In the genomic region with DNA sequence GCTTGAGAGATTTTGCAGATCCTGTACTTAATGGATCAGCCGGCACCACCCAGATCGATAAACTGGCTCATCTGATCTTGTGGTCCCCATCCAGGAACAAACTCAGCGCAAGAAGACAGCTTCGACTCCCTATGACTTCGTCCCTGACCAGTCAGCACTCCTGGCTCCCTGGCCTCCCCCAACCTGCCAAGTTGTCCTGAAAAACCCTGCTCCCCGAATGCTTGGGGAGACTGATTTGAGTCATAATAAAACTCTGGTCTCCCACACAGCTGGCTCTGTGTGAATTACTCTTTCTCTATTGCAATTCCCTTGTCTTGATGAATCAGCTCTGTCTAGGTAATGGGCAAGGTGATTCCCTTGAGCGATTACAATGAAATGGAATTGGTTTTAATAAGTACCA, we compare ENCODE assay signal across 25 cellular contexts. TPM values are rescaled to one million over a fixed set of nuclear protein-coding genes. Genes with fewer than 3 reads are reported as not detected.
A peak's percentile ranks its signal among the peaks of the same experiment; 100 is the strongest.
DNase-seq lines count a peak whose midpoint lies in the region; ATAC-seq and TF ChIP-seq lines count a peak whose summit lies in the region.
"Had no signal": no experiment of that assay in that cellular context is flagged by ENCODE, and none has a peak within 500 bp of the region (broad histone marks: within the 10 kb centered on the region; RNA-seq: fewer than 3 reads in every experiment).

No MANE protein-coding gene starts in this region.

- H3K27me3 ChIP-seq in Peyer's patch = no peaks in the 10 kb centered on the region
- H3K27me3 ChIP-seq in GM23248 (replicated peaks; ENCODE audit: insufficient read depth) = no peaks in the 10 kb centered on the region
- H3K27me3 ChIP-seq: brain microvascular endothelial cell, SJSA1 had no signal

- peaks cover 0 to 3% (median under 1%) of the 10 kb centered on the region in 4 donors for H3K4me1 ChIP-seq in Peyer's patch
- H3K4me1 ChIP-seq in GM23248 (ENCODE audit: insufficient read depth) = no peaks in the 10 kb centered on the region
- H3K4me1 ChIP-seq: foreskin keratinocyte, prostate gland, SJSA1 had no signal

- H3K4me2 ChIP-seq in GM23248 (ENCODE audit: unreplicated experiment) = no peak overlapping the region
- H3K4me2 ChIP-seq: smooth muscle cell had no signal

- H3K4me3 ChIP-seq in Peyer's patch (peak overlapping the region in 3 of 4 donors; percentile 8 to 22 (median 17)), GM23248 (no peak overlapping the region)
- H3K4me3 ChIP-seq: coronary artery, prostate gland, SJSA1, smooth muscle cell had no signal

- H3K36me3 ChIP-seq in Peyer's patch (no peaks in the 10 kb centered on the region), GM23248 (ENCODE audit: low read depth) (no peaks in the 10 kb centered on the region)
- H3K36me3 ChIP-seq: brain microvascular endothelial cell, prostate gland, SJSA1 had no signal

- H4K20me1 ChIP-seq in GM23248 (ENCODE audit: insufficient read depth) = no peaks in the 10 kb centered on the region

- H3K79me2 ChIP-seq in GM23248 (ENCODE audit: insufficient read depth) = no peaks in the 10 kb centered on the region

- H3K36me3 Mint-ChIP-seq in activated naive CD8-positive, alpha-beta T cell treated with anti-CD3 and anti-CD28 coated beads for 36 hours = peaks cover 37% of the 10 kb centered on the region
- H3K36me3 Mint-ChIP-seq in stimulated activated memory B cell treated with anti-CD40 and anti-IgM and Interleukin-4, amounts not matched to agents 10 μg/mL and 1 μg/mL and 100 μg/mL, for 72 hours = peaks cover 30% of the 10 kb centered on the region

- H3K9me3 Mint-ChIP-seq in activated naive CD8-positive, alpha-beta T cell treated with anti-CD3 and anti-CD28 coated beads for 36 hours = no peaks in the 10 kb centered on the region
- no peaks in the 10 kb centered on the region for H3K9me3 Mint-ChIP-seq in stimulated activated memory B cell treated with anti-CD40 and anti-IgM and Interleukin-4, amounts not matched to agents 10 μg/mL and 1 μg/mL and 100 μg/mL, for 72 hours

- 58 to 66% methylated on average over 7 of the region's 7 CpGs for WGBS in GM23248 (ENCODE audit: low coverage in 1 of 2, low lambda C conversion rate in 2 of 2, missing lambda C conversion rate in 2 of 2), 2 experiments

- DNase-seq in activated naive CD4-positive, alpha-beta T cell treated with Interleukin-2 at 50 U/mL for 16 hours = peak; percentile 36
- no peak for DNase-seq in activated naive CD4-positive, alpha-beta T cell treated with anti-CD3 and anti-CD28 coated beads, Interleukin-2, amount 50 U/mL, for 16 hours
- no peak for DNase-seq in Peyer's patch
- peak; percentile 35 for DNase-seq in activated naive CD8-positive, alpha-beta T cell treated with anti-CD3 and anti-CD28 coated beads for 36 hours
- DNase-seq in GM23248 = no peak
- no peak for DNase-seq in RPMI8226
- no peak for DNase-seq in retina
- DNase-seq: brain microvascular endothelial cell, foreskin keratinocyte, GDM1, IMR-90, MV-4-11, NCI-H2081, NCI-H524 treated with DMSO at 0.1 percent for 48 hours, OCI-M1 had no signal

- TF ChIP-seq POLR2A in Peyer's patch (IDR thresholded peaks at IDR 0.05) = no peak

- H3K27ac Mint-ChIP-seq in activated naive CD8-positive, alpha-beta T cell treated with anti-CD3 and anti-CD28 coated beads for 36 hours = peak overlapping the region; percentile 81
- no peak overlapping the region for H3K27ac Mint-ChIP-seq in stimulated activated memory B cell treated with anti-CD40 and anti-IgM and Interleukin-4, amounts not matched to agents 10 μg/mL and 1 μg/mL and 100 μg/mL, for 72 hours

- H3K27me3 Mint-ChIP-seq in activated naive CD8-positive, alpha-beta T cell treated with anti-CD3 and anti-CD28 coated beads for 36 hours = no peaks in the 10 kb centered on the region
- H3K27me3 Mint-ChIP-seq in stimulated activated memory B cell treated with anti-CD40 and anti-IgM and Interleukin-4, amounts not matched to agents 10 μg/mL and 1 μg/mL and 100 μg/mL, for 72 hours = no peaks in the 10 kb centered on the region

- no peak overlapping the region for H3K4me3 Mint-ChIP-seq in activated naive CD8-positive, alpha-beta T cell treated with anti-CD3 and anti-CD28 coated beads for 36 hours
- H3K4me3 Mint-ChIP-seq in stimulated activated memory B cell treated with anti-CD40 and anti-IgM and Interleukin-4, amounts not matched to agents 10 μg/mL and 1 μg/mL and 100 μg/mL, for 72 hours = peak overlapping the region; percentile 74

- H3K9me2 ChIP-seq in GM23248 (ENCODE audit: insufficient read depth) = no peaks in the 10 kb centered on the region

- H3K9me3 ChIP-seq in Peyer's patch (no peaks in the 10 kb centered on the region), GM23248 (ENCODE audit: low read depth) (no peaks in the 10 kb centered on the region)
- H3K9me3 ChIP-seq: prostate gland, SJSA1 had no signal

- no peaks in the 10 kb centered on the region for H3F3A ChIP-seq in GM23248 (ENCODE audit: insufficient read depth)

- in situ Hi-C loops in GM23248 (cut with MboI) = no loop called here

- H3K9ac ChIP-seq in GM23248 = no peak overlapping the region

- peaks cover 48% of the 10 kb centered on the region for H3K4me1 Mint-ChIP-seq in activated naive CD8-positive, alpha-beta T cell treated with anti-CD3 and anti-CD28 coated beads for 36 hours
- H3K4me1 Mint-ChIP-seq in stimulated activated memory B cell treated with anti-CD40 and anti-IgM and Interleukin-4, amounts not matched to agents 10 μg/mL and 1 μg/mL and 100 μg/mL, for 72 hours = peaks cover 31% of the 10 kb centered on the region

- H2AFZ ChIP-seq in GM23248 = no peak overlapping the region

- TF ChIP-seq CTCF in Peyer's patch (IDR thresholded peaks at IDR 0.05) = no peak

- ATAC-seq in stimulated activated memory B cell treated with anti-CD40 and anti-IgM and Interleukin-4, amounts not matched to agents 10 μg/mL and 1 μg/mL and 100 μg/mL, for 72 hours = no peak
- ATAC-seq: activated CD4-positive, CD25-positive, alpha-beta regulatory T cell treated with anti-CD3 and anti-CD28 coated beads, Interleukin-2, amount 50 U/mL, for 24 hours; foreskin keratinocyte had no signal

- H3K27ac ChIP-seq in Peyer's patch (peak overlapping the region in 2 of 4 donors; percentile 34 to 81), GM23248 (no peak overlapping the region)
- H3K27ac ChIP-seq: brain microvascular endothelial cell, coronary artery, foreskin keratinocyte, prostate gland, SJSA1 had no signal

RNA-seq across cellular contexts. Expression of a gene that starts 29.5 kb away (rescaled TPM):
- 1 to 10 TPM in 1 of 4 donors, under 1 TPM in 2, not detected in 1; 0.18 to 1.2 (median 0.85) TPM for total RNA-seq in Peyer's patch
- under 1 TPM; 0.08 to 0.18 TPM for total RNA-seq in activated naive CD8-positive, alpha-beta T cell treated with anti-CD3 and anti-CD28 coated beads for 36 hours
- 0.22 and 0.25 TPM in 2 replicates for total RNA-seq in GM23248 (2014; rRNA removed; shearing (Covaris generic))
- polyA plus RNA-seq in GM23248 (2016; fragmentation: Nextera tagmentation; extraction: Ambion mirVana) = not detected in 2 replicates
- total RNA-seq: SJSA1 had no signal
- polyA plus RNA-seq: neural cell had no signal

RNA-seq across cellular contexts. Expression of a gene that starts 40.6 kb away (rescaled TPM):
- total RNA-seq in Peyer's patch = not detected
- total RNA-seq in activated naive CD8-positive, alpha-beta T cell treated with anti-CD3 and anti-CD28 coated beads for 36 hours = not detected
- not detected in 2 replicates for total RNA-seq in GM23248 (2014; rRNA removed; shearing (Covaris generic))
- not detected in 2 replicates for polyA plus RNA-seq in GM23248 (2016; fragmentation: Nextera tagmentation; extraction: Ambion mirVana)
- total RNA-seq: foreskin keratinocyte; IMR-90; mesenteric fat pad; prostate gland; SJSA1; smooth muscle cell; subcutaneous adipose tissue; T-helper 2 cell treated with Interferon-gamma antibody and Interleukin-4, amounts not matched to agents 100 ng/mL and 5 ng/mL, for 36 hours had no signal
- polyA plus RNA-seq: foreskin keratinocyte, IMR-90, neural cell, smooth muscle cell had no signal

RNA-seq across cellular contexts. Expression of a gene that starts 57.2 kb away (rescaled TPM):
- under 1 TPM in 2 of 4 donors, not detected in 2; 0.40 to 0.70 TPM for total RNA-seq in Peyer's patch
- under 1 TPM; 0.04 to 0.10 TPM for total RNA-seq in activated naive CD8-positive, alpha-beta T cell treated with anti-CD3 and anti-CD28 coated beads for 36 hours
- not detected in 2 replicates for total RNA-seq in GM23248 (2014; rRNA removed; shearing (Covaris generic))
- polyA plus RNA-seq in GM23248 (2016; fragmentation: Nextera tagmentation; extraction: Ambion mirVana) = not detected in 2 replicates
- total RNA-seq: foreskin keratinocyte, SJSA1 had no signal
- polyA plus RNA-seq: foreskin keratinocyte, smooth muscle cell had no signal

RNA-seq across cellular contexts. Expression of a gene that starts 59.1 kb away (rescaled TPM):
- 10 to 100 TPM in 3 of 4 donors, 1 to 10 TPM in 1; 6.1 to 20.8 (median 16.6) TPM for total RNA-seq in Peyer's patch
- total RNA-seq in activated naive CD8-positive, alpha-beta T cell treated with anti-CD3 and anti-CD28 coated beads for 36 hours = 100 to 1,000 TPM; 141 to 143 TPM
- total RNA-seq in GM23248 (2014; rRNA removed; shearing (Covaris generic)) = 53.5 and 104 TPM in 2 replicates
- 107 and 114 TPM in 2 replicates for polyA plus RNA-seq in GM23248 (2016; fragmentation: Nextera tagmentation; extraction: Ambion mirVana)

Comparison
In these comparisons a context has a peak if more than half of its experiments do, and no peak if none do; other contexts are left out.
1. DNase-seq: peak in activated naive CD4-positive, alpha-beta T cell treated with Interleukin-2 at 50 U/mL for 16 hours (single experiment) and activated naive CD8-positive, alpha-beta T cell treated with anti-CD3 and anti-CD28 coated beads for 36 hours (single experiment); none in activated naive CD4-positive, alpha-beta T cell treated with anti-CD3 and anti-CD28 coated beads, Interleukin-2, amount 50 U/mL, for 16 hours (single experiment), Peyer's patch (0 of 3), GM23248 (single experiment), RPMI8226 (single experiment) and retina (single experiment).